ENCODE assay signal across 18 cellular contexts in the genomic region with DNA sequence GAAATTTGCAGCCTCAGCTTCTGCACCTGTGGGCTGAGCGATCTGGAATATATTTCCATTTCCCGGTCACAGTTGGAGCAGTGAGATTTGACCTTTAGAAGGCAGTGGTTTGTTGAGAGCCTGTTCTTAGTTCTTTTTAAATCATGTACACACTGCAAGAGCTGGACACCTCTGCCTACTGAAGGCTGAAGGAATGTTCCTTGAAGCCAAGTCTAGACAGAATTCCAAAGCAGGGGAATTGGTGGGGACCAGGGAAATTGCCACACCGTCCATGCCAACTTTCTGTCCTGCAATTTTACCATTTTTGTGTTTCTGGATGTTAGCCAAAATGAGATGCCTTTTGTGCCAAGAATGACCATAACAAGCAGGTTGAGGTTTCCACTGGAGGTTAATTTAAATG.
"Had no signal": no experiment of that assay in that cellular context is flagged by ENCODE, and none has a peak within 500 bp of the region (broad histone marks: within the 10 kb centered on the region; RNA-seq: fewer than 3 reads in every experiment).

No MANE protein-coding gene starts in this region.

- ATAC-seq: gastrocnemius medialis; naive thymus-derived CD8-positive, alpha-beta T cell; stimulated activated memory B cell treated with anti-CD40 and anti-IgM and Interleukin-4, amounts not matched to agents 10 μg/mL and 1 μg/mL and 100 μg/mL, for 72 hours had no signal

- H3K4me3 Mint-ChIP-seq: activated naive CD8-positive, alpha-beta T cell; central memory CD8-positive, alpha-beta T cell; immature natural killer cell; naive thymus-derived CD8-positive, alpha-beta T cell; stimulated activated memory B cell treated with anti-CD40 and anti-IgM and Interleukin-4, amounts not matched to agents 10 μg/mL and 1 μg/mL and 100 μg/mL, for 72 hours had no signal

- H3K27me3 Mint-ChIP-seq: central memory CD8-positive, alpha-beta T cell; stimulated activated memory B cell treated with anti-CD40 and anti-IgM and Interleukin-4, amounts not matched to agents 10 μg/mL and 1 μg/mL and 100 μg/mL, for 72 hours had no signal

- H3K36me3 Mint-ChIP-seq: activated naive CD8-positive, alpha-beta T cell; immature natural killer cell; naive thymus-derived CD8-positive, alpha-beta T cell; stimulated activated memory B cell treated with anti-CD40 and anti-IgM and Interleukin-4, amounts not matched to agents 10 μg/mL and 1 μg/mL and 100 μg/mL, for 72 hours had no signal

- H3K27ac Mint-ChIP-seq: activated naive CD8-positive, alpha-beta T cell; immature natural killer cell; naive thymus-derived CD8-positive, alpha-beta T cell; stimulated activated memory B cell treated with anti-CD40 and anti-IgM and Interleukin-4, amounts not matched to agents 10 μg/mL and 1 μg/mL and 100 μg/mL, for 72 hours had no signal

- H3K4me1 Mint-ChIP-seq: central memory CD8-positive, alpha-beta T cell; immature natural killer cell; naive thymus-derived CD8-positive, alpha-beta T cell; stimulated activated memory B cell treated with anti-CD40 and anti-IgM and Interleukin-4, amounts not matched to agents 10 μg/mL and 1 μg/mL and 100 μg/mL, for 72 hours had no signal

- DNase-seq: activated CD4-positive, alpha-beta T cell treated with anti-CD3 and anti-CD28 coated beads, Interleukin-2, amount 50 U/mL, for 48 hours; activated T-cell treated with anti-CD3 and anti-CD28 coated beads for 4 hours; brain microvascular endothelial cell; effector CD4-positive, alpha-beta T cell; gastrocnemius medialis; heart right ventricle; immature natural killer cell; kidney glomerular epithelial cell; mesenchymal stem cell; naive thymus-derived CD8-positive, alpha-beta T cell; ovary; sigmoid colon; spleen; stimulated activated CD4-positive, alpha-beta T cell treated with anti-CD3 and anti-CD28 coated beads, Interleukin-4, amount 100 ng/mL, for 4 hours; SW 1271 had no signal
